Comparison of ENCODE assay signal across 8 cellular contexts in the genomic region with DNA sequence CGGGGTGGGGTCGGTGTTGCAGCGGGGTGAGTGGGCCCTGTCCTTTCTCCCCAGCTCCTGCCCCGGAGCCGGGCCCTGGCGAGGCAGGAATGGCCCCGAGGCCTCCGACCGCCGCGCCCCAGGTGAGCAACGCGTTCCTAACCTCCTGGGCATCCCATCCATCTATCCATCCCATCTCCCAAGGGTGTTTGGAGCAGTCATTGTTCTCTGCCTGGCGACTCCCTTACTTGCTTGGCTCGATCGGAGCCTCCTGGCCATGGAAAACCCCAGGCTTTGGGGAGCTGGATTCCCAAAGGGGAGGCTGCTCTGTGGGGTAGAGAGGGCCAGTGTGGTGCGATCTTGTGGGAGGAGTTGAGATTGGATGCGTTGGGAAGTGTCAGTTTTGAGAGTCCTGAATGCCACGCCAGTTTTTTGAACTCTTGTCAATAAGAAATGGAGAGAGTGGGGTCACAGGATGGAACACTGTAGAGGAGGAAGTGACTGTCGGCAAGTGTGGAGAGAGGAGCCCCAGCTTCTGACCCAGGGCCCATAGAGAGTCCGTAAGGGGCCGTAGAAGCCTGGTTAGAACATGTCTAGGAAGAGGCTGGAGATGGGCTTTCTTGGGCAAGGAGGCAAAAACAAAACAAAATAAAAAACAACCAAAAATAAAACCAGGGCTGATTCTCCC. TPM values are rescaled to one million over a fixed set of nuclear protein-coding genes. Genes with fewer than 3 reads are reported as not detected.
DNase-seq lines count a peak whose midpoint lies in the region; FAIRE-seq and TF ChIP-seq lines count a peak whose summit lies in the region.

No MANE protein-coding gene starts in this region.

- no peak for FAIRE-seq in astrocyte (lab: Jason Lieb, UNC)
- FAIRE-seq in small intestine (lab: Jason Lieb, UNC) = no peak
- FAIRE-seq in GM19239 (lab: Jason Lieb, UNC) = no peak
- FAIRE-seq in H54 (lab: Jason Lieb, UNC) = no peak

- H3K4me1 Mint-ChIP-seq in astrocyte (ENCODE audit: low read depth, unreplicated experiment) = peaks cover 7% of the 10 kb centered on the region

- H3K4me3 ChIP-seq in astrocyte (ENCODE audit: insufficient read depth, low read depth, low read length) (peak overlapping the region; percentile 85), iPS-18c (ENCODE audit: insufficient read depth, low read depth, low read length) (peak overlapping the region; percentile 81), small intestine (ENCODE audit: low read depth in 1 of 2, low read length in 2 of 2) (peak overlapping the region; percentile 67 to 86)

- peak overlapping the region; percentile 87 for H3K9ac ChIP-seq in astrocyte (ENCODE audit: low read length)

- peak; percentile 39 for DNase-seq in GM20000 (ENCODE audit: low spot score)
- peak; percentile 36 for DNase-seq in MV-4-11 (lab: John Stamatoyannopoulos, UW)
- no peak for DNase-seq in astrocyte (ENCODE audit: low read depth)
- peak; percentile 15 for DNase-seq in small intestine
- DNase-seq in GM19239 (ENCODE audit: insufficient read length, low spot score) = no peak
- DNase-seq in H54 (ENCODE audit: insufficient read length, low spot score) = no peak

- no peak for TF ChIP-seq POLR2A in H54 (IDR thresholded peaks at IDR 0.05; ENCODE audit: low read depth, low read length)

- TF ChIP-seq CTCF in C4-2B (conservative IDR thresholded peaks at IDR 0.05) (no peak), GM20000 (IDR thresholded peaks at IDR 0.05; ENCODE audit: extremely low read depth, missing control alignments) (no peak), astrocyte (IDR thresholded peaks at IDR 0.05; ENCODE audit: insufficient read depth, low read depth, low read length) (no peak)

- H3K36me3 Mint-ChIP-seq in astrocyte (ENCODE audit: low read depth, unreplicated experiment) = peaks cover 38% of the 10 kb centered on the region

- peaks cover 2% of the 10 kb centered on the region for H3K36me3 ChIP-seq in astrocyte (ENCODE audit: insufficient read depth, low read length)
- H3K36me3 ChIP-seq in small intestine (ENCODE audit: control insufficient read depth in 2 of 2, insufficient read depth in 2 of 2, low read length in 2 of 2) = no peaks in the 10 kb centered on the region

- peak overlapping the region; percentile 76 for H2AFZ ChIP-seq in astrocyte (ENCODE audit: low read depth, low read length)

- peak overlapping the region; percentile 83 for H3K27ac ChIP-seq in C4-2B
- no peak overlapping the region for H3K27ac ChIP-seq in astrocyte (ENCODE audit: low read depth, low read length)
- H3K27ac ChIP-seq in small intestine (ENCODE audit: low read depth in 1 of 2, low read length in 1 of 2) = no peak overlapping the region

- peaks cover 3% of the 10 kb centered on the region for H4K20me1 ChIP-seq in astrocyte (ENCODE audit: insufficient read depth, low read length)

- peaks cover 11% of the 10 kb centered on the region for H3K9me3 Mint-ChIP-seq in astrocyte (ENCODE audit: unreplicated experiment)

- H3K79me2 ChIP-seq in astrocyte (ENCODE audit: insufficient read depth, low read length) = peaks cover 19% of the 10 kb centered on the region

- H3K4me3 Mint-ChIP-seq in astrocyte (ENCODE audit: unreplicated experiment) = peak overlapping the region; percentile 94

- peaks cover 3% of the 10 kb centered on the region for H3K27me3 Mint-ChIP-seq in astrocyte (ENCODE audit: low read depth, unreplicated experiment)

- H3K27ac Mint-ChIP-seq in astrocyte (ENCODE audit: unreplicated experiment) = peak overlapping the region; percentile 67

- H3K27me3 ChIP-seq in astrocyte (ENCODE audit: insufficient read depth, low read length) (no peaks in the 10 kb centered on the region), small intestine (ENCODE audit: control insufficient read depth in 2 of 2, insufficient read depth in 2 of 2, low read length in 2 of 2) (no peaks in the 10 kb centered on the region)

- H3K9me3 ChIP-seq in astrocyte (ENCODE audit: insufficient read depth, low read depth, low read length) (no peaks in the 10 kb centered on the region), iPS-18c (ENCODE audit: control insufficient read depth, insufficient read depth, low read length) (peaks cover 3% of the 10 kb centered on the region), small intestine (ENCODE audit: control insufficient read depth, low read depth) (no peaks in the 10 kb centered on the region)

- 7 to 20% (median 16%) methylated on average over 11 to 22 of the region's 22 CpGs for WGBS in small intestine, 3 donors

- peaks cover 9% of the 10 kb centered on the region for H3K4me1 ChIP-seq in astrocyte (ENCODE audit: insufficient read depth, low read length)
- no peaks in the 10 kb centered on the region for H3K4me1 ChIP-seq in small intestine (ENCODE audit: control insufficient read depth in 2 of 2, insufficient read depth in 1 of 2, low read depth in 1 of 2, low read length in 1 of 2)

- H3K4me2 ChIP-seq in astrocyte (ENCODE audit: low read length) = peak overlapping the region; percentile 100

RNA-seq across cellular contexts. Expression of gene ZFP90, which starts 0.7 kb away (rescaled TPM):
- 23.4 and 24.0 TPM in 2 replicates for total RNA-seq in astrocyte
- polyA plus RNA-seq in small intestine = 1 to 10 TPM; 1.6 to 5.7 (median 1.9) TPM

Comparison
In these comparisons a context has a peak if more than half of its experiments do, and no peak if none do; other contexts are left out.
1. DNase-seq: peak in GM20000 (single experiment), MV-4-11 (single experiment) and small intestine (single experiment); none in astrocyte (single experiment), GM19239 (single experiment) and H54 (single experiment).
2. Peak in every context shown above with its lines, with median percentiles within 50 percentile points of each other: H3K4me3 ChIP-seq.